In the genomic region with DNA sequence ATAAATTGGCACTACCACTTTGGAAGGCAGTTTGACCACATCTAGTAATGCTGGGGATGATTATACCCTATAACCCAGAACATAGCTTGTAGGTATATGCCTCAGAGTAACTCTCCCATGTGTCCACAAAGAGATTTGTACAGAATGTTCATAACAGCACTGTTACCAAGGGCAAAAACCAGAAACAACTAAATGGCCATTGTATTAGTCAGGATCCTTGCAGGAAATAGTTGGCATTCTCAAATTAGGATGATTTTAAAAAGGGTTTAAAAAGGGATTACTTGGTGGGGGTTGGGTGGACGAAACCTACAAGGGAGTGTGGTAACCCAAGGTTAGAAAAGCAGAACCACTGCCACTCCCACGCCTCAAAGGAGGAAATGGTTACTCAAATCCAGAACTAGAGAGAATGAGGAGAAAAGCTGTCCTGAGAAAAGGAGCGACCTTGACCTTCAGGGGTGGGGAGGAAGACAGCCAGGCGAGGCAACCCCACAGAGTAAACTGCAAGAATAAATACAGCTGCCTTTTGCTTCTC, we compare ENCODE assay signal across 8 cellular contexts. TPM values are rescaled to one million over a fixed set of nuclear protein-coding genes. Genes with fewer than 3 reads are reported as not detected.
DNase-seq lines count a peak whose midpoint lies in the region; ATAC-seq, FAIRE-seq and TF ChIP-seq lines count a peak whose summit lies in the region.

No MANE protein-coding gene starts in this region.

- H3K4me1 ChIP-seq in fibroblast of lung (ENCODE audit: control insufficient read depth, extremely low read depth, insufficient read depth, low read length) (peaks cover 8% of the 10 kb centered on the region), A673 (ENCODE audit: insufficient read depth, low read length, poor library complexity, severe bottlenecking) (no peaks in the 10 kb centered on the region), SJCRH30 (no peaks in the 10 kb centered on the region)

- H3K79me2 ChIP-seq in fibroblast of lung (ENCODE audit: control insufficient read depth, insufficient read depth, low read length), result peaks cover 6% of the 10 kb centered on the region

- TF ChIP-seq CTCF in fibroblast of lung (conservative IDR thresholded peaks at IDR 0.05 in 1 of 2, IDR thresholded peaks at IDR 0.05 in 1 of 2; ENCODE audit: low read depth in 1 of 2, low read length in 2 of 2) (no peak), A673 (conservative IDR thresholded peaks at IDR 0.05; ENCODE audit: low read depth, low read length) (no peak)

- H3K4me3 Mint-ChIP-seq in T-helper 2 cell treated with Interferon-gamma antibody and Interleukin-4, amounts not matched to agents 5 μg/mL and 100 μg/mL, for 36 hours, result peak overlapping the region; percentile 98
- H3K4me3 Mint-ChIP-seq in stimulated activated naive B cell treated with anti-CD40 and anti-IgM and Interleukin-4, amounts not matched to agents 10 μg/mL and 1 μg/mL and 100 μg/mL, for 72 hours, result peak overlapping the region; percentile 91 to 94

- CTCF ChIA-PET in A673 (lab: Charles Lee), result no interaction called here

- ATAC-seq in GM19463 (IDR thresholded peaks at IDR 0.05; ENCODE audit: unreplicated experiment), result peak; percentile 23
- ATAC-seq in stimulated activated naive B cell treated with anti-CD40 and anti-IgM and Interleukin-4, amounts not matched to agents 10 μg/mL and 1 μg/mL and 100 μg/mL, for 72 hours (replicated peaks), result peak; percentile 48 to 53

- H3K27me3 Mint-ChIP-seq in T-helper 2 cell treated with Interferon-gamma antibody and Interleukin-4, amounts not matched to agents 5 μg/mL and 100 μg/mL, for 36 hours (ENCODE audit: low read depth), result no peaks in the 10 kb centered on the region
- H3K27me3 Mint-ChIP-seq in stimulated activated naive B cell treated with anti-CD40 and anti-IgM and Interleukin-4, amounts not matched to agents 10 μg/mL and 1 μg/mL and 100 μg/mL, for 72 hours, result peaks cover 3 to 6% of the 10 kb centered on the region in 2 donors

- no peaks in the 10 kb centered on the region for H3K9me3 ChIP-seq in fibroblast of lung (ENCODE audit: control insufficient read depth, insufficient read depth, low read depth, low read length)
- H3K9me3 ChIP-seq in A673 (ENCODE audit: low read depth, low read length, poor library complexity, severe bottlenecking), result no peaks in the 10 kb centered on the region
- no peaks in the 10 kb centered on the region for H3K9me3 ChIP-seq in SJCRH30 (replicated peaks)

- peak overlapping the region; percentile 71 for H3K4me2 ChIP-seq in fibroblast of lung (ENCODE audit: extremely low read depth, insufficient read depth, low read length)

- H3K4me3 ChIP-seq in fibroblast of lung (replicated peaks in 1 of 4; ENCODE audit: control extremely low read depth in 1 of 4, insufficient read depth in 1 of 4, low read depth in 3 of 4, low read length in 4 of 4) (peak overlapping the region in 1 of 4 experiments; percentile 22), A673 (ENCODE audit: low read depth, low read length, poor library complexity, severe bottlenecking) (no peak overlapping the region), SJCRH30 (no peak overlapping the region)

- peak overlapping the region; percentile 77 for H3K27ac Mint-ChIP-seq in T-helper 2 cell treated with Interferon-gamma antibody and Interleukin-4, amounts not matched to agents 5 μg/mL and 100 μg/mL, for 36 hours
- peak overlapping the region; percentile 94 for H3K27ac Mint-ChIP-seq in stimulated activated naive B cell treated with anti-CD40 and anti-IgM and Interleukin-4, amounts not matched to agents 10 μg/mL and 1 μg/mL and 100 μg/mL, for 72 hours

- FAIRE-seq in GM19239 (lab: Jason Lieb, UNC), result no peak

- H3K27ac ChIP-seq in fibroblast of lung (ENCODE audit: insufficient read depth, low read length) (peak overlapping the region; percentile 59), A673 (ENCODE audit: low read depth, low read length, poor library complexity, severe bottlenecking) (no peak overlapping the region), SJCRH30 (no peak overlapping the region)

- H3K9ac ChIP-seq in fibroblast of lung (ENCODE audit: insufficient read depth, low read length), result no peak overlapping the region

- H3K36me3 ChIP-seq in fibroblast of lung (ENCODE audit: control insufficient read depth, insufficient read depth, low read length), result no peaks in the 10 kb centered on the region
- H3K36me3 ChIP-seq in A673 (ENCODE audit: insufficient read depth, low read length, poor library complexity, severe bottlenecking), result no peaks in the 10 kb centered on the region
- no peaks in the 10 kb centered on the region for H3K36me3 ChIP-seq in SJCRH30

- BruUV-seq in A673 (replicated peaks; lab: Mats Ljungman, UMichigan), result no TSS peak

- H3K4me1 Mint-ChIP-seq in T-helper 2 cell treated with Interferon-gamma antibody and Interleukin-4, amounts not matched to agents 5 μg/mL and 100 μg/mL, for 36 hours (ENCODE audit: low read depth), result peaks cover 28% of the 10 kb centered on the region
- peaks cover 24 to 51% of the 10 kb centered on the region in 2 donors for H3K4me1 Mint-ChIP-seq in stimulated activated naive B cell treated with anti-CD40 and anti-IgM and Interleukin-4, amounts not matched to agents 10 μg/mL and 1 μg/mL and 100 μg/mL, for 72 hours

- intact Hi-C loops in A673 (cut with micrococcal nuclease; ENCODE audit: unreplicated experiment), result no loop called here

- DNase-seq in AG08396 (ENCODE audit: low spot score), result peak; percentile 32
- DNase-seq in T-helper 2 cell treated with Interferon-gamma antibody and Interleukin-4, amounts not matched to agents 5 μg/mL and 100 μg/mL, for 36 hours (ENCODE audit: low spot score), result peak; percentile 56
- peak; percentile 33 to 69 for DNase-seq in fibroblast of lung (ENCODE audit: low read depth in 2 of 2)
- DNase-seq in stimulated activated naive B cell treated with anti-CD40 and anti-IgM and Interleukin-4, amounts not matched to agents 10 μg/mL and 1 μg/mL and 100 μg/mL, for 72 hours, result peak; percentile 63
- no peak for DNase-seq in GM19239 (ENCODE audit: insufficient read length, low spot score)
- no peak for DNase-seq in A673 (ENCODE audit: low spot score)
- no peak for DNase-seq in SJCRH30

- no peaks in the 10 kb centered on the region for H4K20me1 ChIP-seq in fibroblast of lung (ENCODE audit: control insufficient read depth, extremely low read depth, insufficient read depth, low read length)

- POLR2A ChIA-PET in A673 (lab: Charles Lee; ENCODE audit: low non-redundant PET), result no interaction called here

- no peaks in the 10 kb centered on the region for H3K9me3 Mint-ChIP-seq in T-helper 2 cell treated with Interferon-gamma antibody and Interleukin-4, amounts not matched to agents 5 μg/mL and 100 μg/mL, for 36 hours
- H3K9me3 Mint-ChIP-seq in stimulated activated naive B cell treated with anti-CD40 and anti-IgM and Interleukin-4, amounts not matched to agents 10 μg/mL and 1 μg/mL and 100 μg/mL, for 72 hours, result no peaks in the 10 kb centered on the region

- H3K27me3 ChIP-seq in fibroblast of lung (ENCODE audit: control insufficient read depth, insufficient read depth, low read length), result no peaks in the 10 kb centered on the region
- no peaks in the 10 kb centered on the region for H3K27me3 ChIP-seq in A673 (replicated peaks; ENCODE audit: insufficient read depth, low read depth, low read length, poor library complexity)
- H3K27me3 ChIP-seq in SJCRH30, result no peaks in the 10 kb centered on the region

- H3K36me3 Mint-ChIP-seq in T-helper 2 cell treated with Interferon-gamma antibody and Interleukin-4, amounts not matched to agents 5 μg/mL and 100 μg/mL, for 36 hours (ENCODE audit: low read depth), result peaks cover 14% of the 10 kb centered on the region
- peaks cover 15 to 16% of the 10 kb centered on the region in 2 donors for H3K36me3 Mint-ChIP-seq in stimulated activated naive B cell treated with anti-CD40 and anti-IgM and Interleukin-4, amounts not matched to agents 10 μg/mL and 1 μg/mL and 100 μg/mL, for 72 hours

- H2AFZ ChIP-seq in fibroblast of lung (ENCODE audit: low read length), result no peak overlapping the region

RNA-seq across cellular contexts. Expression of a gene that starts 2.1 kb away (rescaled TPM):
- total RNA-seq in fibroblast of lung (5.6 and 7.4 TPM in 2 replicates), A673 (2021) (0.87 and 0.90 TPM in 2 replicates)
- polyA plus RNA-seq in fibroblast of lung, result 19.8 and 21.1 TPM in 2 replicates
- polyA plus RNA-seq in fibroblast of lung (2012), result 12.5 and 16.0 TPM in 2 replicates
- polyA minus RNA-seq in fibroblast of lung (ENCODE audit: low replicate concordance), result 3.3 and 9.1 TPM in 2 replicates
- 5.2 and 5.4 TPM in 2 replicates for total RNA-seq in SJCRH30 (2014; rRNA removed; shearing (Covaris generic))

Comparison
In these comparisons a context has a peak if more than half of its experiments do, and no peak if none do; other contexts are left out.
1. DNase-seq: peak in AG08396 (single experiment), T-helper 2 cell treated with Interferon-gamma antibody and Interleukin-4, amounts not matched to agents 5 μg/mL and 100 μg/mL, for 36 hours (single experiment), fibroblast of lung (2 of 2) and stimulated activated naive B cell treated with anti-CD40 and anti-IgM and Interleukin-4, amounts not matched to agents 10 μg/mL and 1 μg/mL and 100 μg/mL, for 72 hours (single experiment); none in GM19239 (single experiment), A673 (single experiment) and SJCRH30 (0 of 2).